In the genomic region with DNA sequence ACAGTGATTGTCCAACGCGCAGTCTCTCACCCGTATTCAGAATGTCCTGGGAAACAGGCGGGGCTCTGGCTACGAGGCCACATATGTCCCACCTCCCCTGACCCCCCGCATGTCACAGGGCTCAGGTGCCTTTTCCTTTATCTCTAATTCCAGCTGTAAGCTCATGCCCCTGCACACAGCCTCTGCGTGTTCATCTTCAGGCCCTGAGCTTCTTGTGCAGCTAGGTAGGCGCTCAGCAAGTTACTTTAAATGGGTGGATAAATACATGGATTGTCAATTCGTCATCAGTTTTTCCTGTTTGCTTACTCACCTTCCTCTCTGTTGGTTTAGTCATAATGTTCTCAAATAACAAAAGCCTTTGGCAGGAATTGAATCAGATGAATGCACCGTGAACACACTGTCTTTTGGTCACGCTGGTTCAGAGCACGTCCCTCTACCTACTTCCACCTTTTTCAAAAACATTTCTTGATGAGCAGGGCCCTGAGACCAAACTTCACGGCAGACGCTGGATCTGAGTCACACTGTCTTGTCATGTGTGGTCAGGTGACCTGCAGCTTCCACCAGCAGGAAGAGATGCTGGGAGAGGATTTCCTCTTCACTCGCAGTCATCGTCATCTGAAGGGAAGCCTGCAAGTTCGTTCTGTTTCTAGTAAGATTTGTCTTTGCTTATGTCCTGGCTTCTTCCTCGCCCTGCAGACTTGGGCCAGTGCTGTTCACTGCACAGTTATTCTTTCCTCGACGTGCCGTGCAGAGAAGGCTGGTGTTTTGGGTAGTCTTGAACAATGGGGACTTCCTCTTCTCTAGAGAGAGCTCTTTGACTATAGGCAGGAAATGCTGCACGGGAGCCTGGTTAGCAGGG, we compare ENCODE assay signal across 8 cellular contexts.
DNase-seq lines count a peak whose midpoint lies in the region; ATAC-seq, FAIRE-seq and TF ChIP-seq lines count a peak whose summit lies in the region.

No MANE protein-coding gene starts in this region.

- peak overlapping the region; percentile 87 for H3K27ac ChIP-seq in PC-3 (ENCODE audit: low read length)

- DNase-seq in AG20443 (ENCODE audit: low spot score) = peak; percentile 70
- DNase-seq in PC-3 = peak; percentile 95
- DNase-seq in activated T-cell treated with anti-CD3 and anti-CD28 coated beads, Interleukin-2, amount 50 U/mL, for 1 hour = peak; percentile 67
- DNase-seq in fibroblast of pulmonary artery (ENCODE audit: low read depth) = peak; percentile 82
- no peak for DNase-seq in progenitor cell of endocrine pancreas (ENCODE audit: low spot score, unreplicated experiment)
- DNase-seq in urothelium cell line (ENCODE audit: low spot score) = peak; percentile 65

- H3K9me3 Mint-ChIP-seq in progenitor cell of endocrine pancreas (ENCODE audit: low read depth) = no peaks in the 10 kb centered on the region

- peak overlapping the region; percentile 71 for H2AFZ ChIP-seq in PC-3 (ENCODE audit: low read length)

- POLR2A ChIA-PET in PC-3 (lab: Charles Lee; ENCODE audit: unreplicated experiment) = no interaction called here

- no peaks in the 10 kb centered on the region for H3K9me2 ChIP-seq in PC-3 (replicated peaks; ENCODE audit: low read length)

- ATAC-seq in GM19328 (IDR thresholded peaks at IDR 0.05; ENCODE audit: unreplicated experiment) (peak; percentile 78), HG03442 (IDR thresholded peaks at IDR 0.05; ENCODE audit: unreplicated experiment) (peak; percentile 84), PC-3 (peak; percentile 91)

- intact Hi-C loops in PC-3 (cut with micrococcal nuclease) = loop anchor here (1.0 to 2.0 kb wide), 4 partner anchors 120 to 408 kb away; no protein-coding TSS in a partner anchor

- peak overlapping the region; percentile 91 for H3K4me2 ChIP-seq in PC-3 (ENCODE audit: low read length)

- TF ChIP-seq CTCF in PC-3 (conservative IDR thresholded peaks at IDR 0.05; ENCODE audit: low read depth, low read length) = no peak
- TF ChIP-seq CTCF in fibroblast of pulmonary artery (IDR thresholded peaks at IDR 0.05; ENCODE audit: low read length, missing control alignments) = no peak
- TF ChIP-seq CTCF in progenitor cell of endocrine pancreas (IDR thresholded peaks at IDR 0.05; ENCODE audit: unreplicated experiment) = no peak

- H3K27me3 ChIP-seq in PC-3 (ENCODE audit: low read length) = no peaks in the 10 kb centered on the region

- H3K9ac ChIP-seq in PC-3 (ENCODE audit: low read length) = peak overlapping the region; percentile 58

- no peaks in the 10 kb centered on the region for H4K20me1 ChIP-seq in PC-3 (ENCODE audit: low read length)

- no peaks in the 10 kb centered on the region for H3K79me2 ChIP-seq in PC-3 (ENCODE audit: low read length)

- H3K9me3 ChIP-seq in PC-3 (ENCODE audit: low read length) = no peaks in the 10 kb centered on the region

- peak; percentile 66 for FAIRE-seq in urothelium cell line (lab: Jason Lieb, UNC)

- H3K36me3 ChIP-seq in PC-3 (ENCODE audit: low read depth, low read length) = no peaks in the 10 kb centered on the region

- H3K36me3 Mint-ChIP-seq in progenitor cell of endocrine pancreas (ENCODE audit: insufficient read depth) = no peaks in the 10 kb centered on the region

- H3K4me3 ChIP-seq in PC-3 (ENCODE audit: low read length) = peak overlapping the region; percentile 62
- peak overlapping the region; percentile 20 for H3K4me3 ChIP-seq in fibroblast of pulmonary artery (replicated peaks; ENCODE audit: low read depth, low read length)

- peaks cover 15% of the 10 kb centered on the region for H3K4me1 Mint-ChIP-seq in progenitor cell of endocrine pancreas (ENCODE audit: low read depth)

- H3K4me1 ChIP-seq in PC-3 (ENCODE audit: insufficient read depth, low read length) = peaks cover 26% of the 10 kb centered on the region

- H3K27me3 Mint-ChIP-seq in progenitor cell of endocrine pancreas = no peaks in the 10 kb centered on the region

- H3K27ac Mint-ChIP-seq in progenitor cell of endocrine pancreas = peak overlapping the region; percentile 5

- H3K4me3 Mint-ChIP-seq in progenitor cell of endocrine pancreas (ENCODE audit: low read depth) = no peak overlapping the region

- H3F3A ChIP-seq in PC-3 (ENCODE audit: low read length, unreplicated experiment) = peaks cover 6% of the 10 kb centered on the region

- TSS peak; percentile 48 for BruUV-seq in PC-3 (replicated peaks; lab: Mats Ljungman, UMichigan)

- CTCF ChIA-PET in PC-3 (lab: Charles Lee) = interaction anchor here (0.7 to 1.0 kb wide), 2 partner anchors 29 to 180 kb away, joined by 3 to 4 read pairs; no protein-coding TSS in a partner anchor
